Comparison of ENCODE assay signal across 21 cellular contexts in the genomic region with DNA sequence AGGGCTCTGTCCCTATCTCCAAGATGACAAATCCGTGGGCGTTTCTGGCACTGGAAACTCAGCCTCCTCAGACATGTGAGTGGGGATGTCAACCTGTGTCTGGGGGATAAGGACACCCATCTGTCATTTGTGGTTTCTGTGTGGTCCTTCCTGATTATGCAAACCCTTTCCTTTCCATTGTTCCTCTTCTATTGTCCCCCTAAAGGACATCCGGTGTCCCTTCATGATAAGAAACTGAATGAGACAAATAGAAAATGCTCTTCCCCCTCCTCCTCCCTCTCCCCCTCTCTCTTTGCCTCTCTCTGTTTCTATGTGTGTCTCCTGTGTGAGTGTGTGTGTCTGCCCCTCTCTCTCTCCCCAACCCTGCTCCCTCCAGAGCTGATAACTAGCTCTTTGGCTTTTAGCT. TPM values are rescaled to one million over a fixed set of nuclear protein-coding genes. Genes with fewer than 3 reads are reported as not detected.
DNase-seq lines count a peak whose midpoint lies in the region; ATAC-seq, FAIRE-seq and TF ChIP-seq lines count a peak whose summit lies in the region.
"Had no signal": no experiment of that assay in that cellular context is flagged by ENCODE, and none has a peak within 500 bp of the region (broad histone marks: within the 10 kb centered on the region; RNA-seq: fewer than 3 reads in every experiment).

No MANE protein-coding gene starts in this region.

- intact Hi-C loops in GM12878 (cut with micrococcal nuclease; ENCODE audit: unreplicated experiment): no loop called here
- intact Hi-C loops in activated CD4-positive, alpha-beta T cell treated with anti-CD3 and anti-CD28 coated beads, Interleukin-2, amount 10 ng/mL, durations not matched to agents 24 days and 14 days (cut with micrococcal nuclease): no loop called here

- no peak for TF ChIP-seq RAD21 in GM12878 (IDR thresholded peaks at IDR 0.05; ENCODE audit: insufficient read depth, low read depth, low read length)

- H3K27me3 ChIP-seq in GM12878 (replicated peaks in 1 of 2; ENCODE audit: control insufficient read depth in 2 of 2, insufficient read depth in 2 of 2, low read length in 1 of 2): peaks cover 0 to 4% of the 10 kb centered on the region in 2 experiments; a peak in 2 of 4 replicates

- POLR2A ChIA-PET in GM12878 (lab: Charles Lee): no interaction called here

- TF ChIP-seq POLR2A in GM12878 (IDR thresholded peaks at IDR 0.05; ENCODE audit: low read depth, low read length): no peak

- H3K27me3 Mint-ChIP-seq in activated naive CD8-positive, alpha-beta T cell treated with anti-CD3 and anti-CD28 coated beads, Interleukin-2, amount 50 U/mL, for 24 hours: peaks cover 62% of the 10 kb centered on the region
- peaks cover 72% of the 10 kb centered on the region for H3K27me3 Mint-ChIP-seq in activated naive CD8-positive, alpha-beta T cell treated with anti-CD3 and anti-CD28 coated beads for 36 hours
- peaks cover 77% of the 10 kb centered on the region for H3K27me3 Mint-ChIP-seq in stimulated activated naive CD8-positive, alpha-beta T cell treated with anti-CD3 and anti-CD28 coated beads, Interleukin-15, amount 100 ng/mL, for 72 hours
- H3K27me3 Mint-ChIP-seq in activated CD4-positive, alpha-beta T cell treated with anti-CD3 and anti-CD28 coated beads, Interleukin-2, amount 10 ng/mL, durations not matched to agents 24 days and 14 days: peaks cover 50% of the 10 kb centered on the region

- SMC1A ChIA-PET in GM12878 (lab: Charles Lee; ENCODE audit: uncharacterized antibody, unreplicated experiment): interaction anchor here (1.3 kb wide), 1 partner anchor 25 kb away, joined by 3 read pairs; no protein-coding TSS in a partner anchor

- no peak overlapping the region for H3K27ac Mint-ChIP-seq in activated naive CD8-positive, alpha-beta T cell treated with anti-CD3 and anti-CD28 coated beads, Interleukin-2, amount 50 U/mL, for 24 hours
- no peak overlapping the region for H3K27ac Mint-ChIP-seq in activated naive CD8-positive, alpha-beta T cell treated with anti-CD3 and anti-CD28 coated beads for 36 hours
- H3K27ac Mint-ChIP-seq in stimulated activated naive CD8-positive, alpha-beta T cell treated with anti-CD3 and anti-CD28 coated beads, Interleukin-15, amount 100 ng/mL, for 72 hours: no peak overlapping the region
- H3K27ac Mint-ChIP-seq in activated CD4-positive, alpha-beta T cell treated with anti-CD3 and anti-CD28 coated beads, Interleukin-2, amount 10 ng/mL, durations not matched to agents 24 days and 14 days: no peak overlapping the region
- H3K27ac Mint-ChIP-seq: CD8-positive, alpha-beta T cell; HFFc6; T-cell had no signal

- no TSS peak for BruUV-seq in GM12878 (replicated peaks; lab: Mats Ljungman, UMichigan)

- peaks cover 14% of the 10 kb centered on the region for H3K4me1 ChIP-seq in GM12878 (ENCODE audit: control insufficient read depth, insufficient read depth, low read length)

- H3K27ac ChIP-seq in GM12878 (ENCODE audit: control insufficient read depth, insufficient read depth): no peak overlapping the region

- ATAC-seq in activated naive CD8-positive, alpha-beta T cell treated with anti-CD3 and anti-CD28 coated beads, Interleukin-2, amount 50 U/mL, for 24 hours: peak; percentile 49
- ATAC-seq in GM12878: peak; percentile 62
- peak; percentile 49 for ATAC-seq in stimulated activated naive CD8-positive, alpha-beta T cell treated with anti-CD3 and anti-CD28 coated beads, Interleukin-15, amount 100 ng/mL, for 72 hours
- ATAC-seq: CD8-positive, alpha-beta T cell; SK-N-SH treated with all-trans-retinoic acid at 6 μM for 48 hours; T-cell had no signal

- peaks cover 20% of the 10 kb centered on the region for H3K4me1 Mint-ChIP-seq in activated naive CD8-positive, alpha-beta T cell treated with anti-CD3 and anti-CD28 coated beads, Interleukin-2, amount 50 U/mL, for 24 hours
- peaks cover 10% of the 10 kb centered on the region for H3K4me1 Mint-ChIP-seq in activated naive CD8-positive, alpha-beta T cell treated with anti-CD3 and anti-CD28 coated beads for 36 hours
- peaks cover 26% of the 10 kb centered on the region for H3K4me1 Mint-ChIP-seq in stimulated activated naive CD8-positive, alpha-beta T cell treated with anti-CD3 and anti-CD28 coated beads, Interleukin-15, amount 100 ng/mL, for 72 hours
- peaks cover 3% of the 10 kb centered on the region for H3K4me1 Mint-ChIP-seq in activated CD4-positive, alpha-beta T cell treated with anti-CD3 and anti-CD28 coated beads, Interleukin-2, amount 10 ng/mL, durations not matched to agents 24 days and 14 days
- H3K4me1 Mint-ChIP-seq: T-cell had no signal

- no peaks in the 10 kb centered on the region for H3K36me3 ChIP-seq in GM12878 (ENCODE audit: control insufficient read depth in 2 of 2, insufficient read depth in 2 of 2, low read length in 1 of 2)

- CTCF ChIA-PET in GM12878 (lab: Yijun Ruan, JAX): no interaction called here

- no peak for DNase-seq in activated naive CD8-positive, alpha-beta T cell treated with anti-CD3 and anti-CD28 coated beads, Interleukin-2, amount 50 U/mL, for 24 hours
- no peak for DNase-seq in activated naive CD8-positive, alpha-beta T cell treated with anti-CD3 and anti-CD28 coated beads for 36 hours
- DNase-seq in OCI-M1 (lab: John Stamatoyannopoulos, UW) (peak; percentile 94), GM12878 (ENCODE audit: low read depth, low spot score) (no peak), D721Med (ENCODE audit: insufficient read length, low spot score) (no peak), RCC 7860 (ENCODE audit: low spot score) (no peak)
- no peak for DNase-seq in stimulated activated naive CD8-positive, alpha-beta T cell treated with anti-CD3 and anti-CD28 coated beads, Interleukin-15, amount 100 ng/mL, for 72 hours
- DNase-seq in activated CD4-positive, alpha-beta T cell treated with anti-CD3 and anti-CD28 coated beads, Interleukin-2, amount 10 ng/mL, durations not matched to agents 24 days and 14 days: no peak
- DNase-seq: CD8-positive, alpha-beta T cell; HFFc6; IMR-90; MM.1S; NCI-H1105; NCI-H2107; NCI-H510A; SHP77; T-cell had no signal

- no peaks in the 10 kb centered on the region; the same call in 2 of the 3 replicates for H3K9me3 ChIP-seq in GM12878 (replicated peaks; ENCODE audit: control insufficient read depth, insufficient read depth, low read length)

- H3K4me3 ChIP-seq in GM12878: no peak overlapping the region

- no peak for TF ChIP-seq CTCF in GM12878 (IDR thresholded peaks at IDR 0.05 in 2 of 3, conservative IDR thresholded peaks at IDR 0.05 in 1 of 3; ENCODE audit: control insufficient read depth in 2 of 3, extremely low read depth in 1 of 3, insufficient read depth in 1 of 3, low read depth in 3 of 3, low read length in 3 of 3)
- no peak for TF ChIP-seq CTCF in D721Med (IDR thresholded peaks at IDR 0.05; ENCODE audit: insufficient read depth, missing control alignments)

- H3K9me3 Mint-ChIP-seq in activated naive CD8-positive, alpha-beta T cell treated with anti-CD3 and anti-CD28 coated beads, Interleukin-2, amount 50 U/mL, for 24 hours: no peaks in the 10 kb centered on the region
- H3K9me3 Mint-ChIP-seq in activated naive CD8-positive, alpha-beta T cell treated with anti-CD3 and anti-CD28 coated beads for 36 hours: no peaks in the 10 kb centered on the region
- no peaks in the 10 kb centered on the region for H3K9me3 Mint-ChIP-seq in stimulated activated naive CD8-positive, alpha-beta T cell treated with anti-CD3 and anti-CD28 coated beads, Interleukin-15, amount 100 ng/mL, for 72 hours
- no peaks in the 10 kb centered on the region for H3K9me3 Mint-ChIP-seq in activated CD4-positive, alpha-beta T cell treated with anti-CD3 and anti-CD28 coated beads, Interleukin-2, amount 10 ng/mL, durations not matched to agents 24 days and 14 days
- H3K9me3 Mint-ChIP-seq: CD8-positive, alpha-beta T cell; T-cell had no signal

- no peaks in the 10 kb centered on the region; the same call in 1 of the 2 replicates for H4K20me1 ChIP-seq in GM12878 (ENCODE audit: control insufficient read depth, insufficient read depth)

- H2AFZ ChIP-seq in GM12878 (ENCODE audit: control insufficient read depth, low read depth, low read length): no peak overlapping the region

- H3K36me3 Mint-ChIP-seq in activated naive CD8-positive, alpha-beta T cell treated with anti-CD3 and anti-CD28 coated beads, Interleukin-2, amount 50 U/mL, for 24 hours (ENCODE audit: low read depth): no peaks in the 10 kb centered on the region
- no peaks in the 10 kb centered on the region for H3K36me3 Mint-ChIP-seq in activated naive CD8-positive, alpha-beta T cell treated with anti-CD3 and anti-CD28 coated beads for 36 hours
- no peaks in the 10 kb centered on the region for H3K36me3 Mint-ChIP-seq in activated CD4-positive, alpha-beta T cell treated with anti-CD3 and anti-CD28 coated beads, Interleukin-2, amount 10 ng/mL, durations not matched to agents 24 days and 14 days (ENCODE audit: low read depth)
- H3K36me3 Mint-ChIP-seq: CD8-positive, alpha-beta T cell; T-cell had no signal

- no peak overlapping the region for H3K4me3 Mint-ChIP-seq in activated naive CD8-positive, alpha-beta T cell treated with anti-CD3 and anti-CD28 coated beads, Interleukin-2, amount 50 U/mL, for 24 hours
- H3K4me3 Mint-ChIP-seq in activated naive CD8-positive, alpha-beta T cell treated with anti-CD3 and anti-CD28 coated beads for 36 hours: no peak overlapping the region
- H3K4me3 Mint-ChIP-seq in stimulated activated naive CD8-positive, alpha-beta T cell treated with anti-CD3 and anti-CD28 coated beads, Interleukin-15, amount 100 ng/mL, for 72 hours: peak overlapping the region in 1 of 2 donors; percentile 9
- H3K4me3 Mint-ChIP-seq in activated CD4-positive, alpha-beta T cell treated with anti-CD3 and anti-CD28 coated beads, Interleukin-2, amount 10 ng/mL, durations not matched to agents 24 days and 14 days: no peak overlapping the region
- H3K4me3 Mint-ChIP-seq: CD8-positive, alpha-beta T cell; HFFc6; T-cell had no signal

- 4% methylated on average over 3 of the region's 3 CpGs for WGBS in GM12878 (ENCODE audit: insufficient coverage, insufficient replicate concordance, low lambda C conversion rate, missing lambda C conversion rate)

- no peak for FAIRE-seq in GM12878 (lab: Jason Lieb, UNC)
- no peak for FAIRE-seq in D721Med (lab: Jason Lieb, UNC)
- no peak for FAIRE-seq in RCC 7860 (lab: Jason Lieb, UNC)
- FAIRE-seq: H54 had no signal

- RAD21 ChIA-PET in GM12878 (lab: Charles Lee; ENCODE audit: unreplicated experiment): no interaction called here

- no peak overlapping the region for H3K9ac ChIP-seq in GM12878 (ENCODE audit: control insufficient read depth, insufficient read depth, low read length)

- no peaks in the 10 kb centered on the region for H3K79me2 ChIP-seq in GM12878 (ENCODE audit: control insufficient read depth, insufficient read depth, low read length)

- no peak for TF ChIP-seq EP300 in GM12878 (IDR thresholded peaks at IDR 0.05; ENCODE audit: borderline replicate concordance in 1 of 2, control insufficient read depth in 1 of 2, low read depth in 2 of 2, low read length in 2 of 2)

- in situ Hi-C loops in GM12878 (cut with MboI): no loop called here

- no peak overlapping the region for H3K4me2 ChIP-seq in GM12878 (ENCODE audit: control insufficient read depth, insufficient read depth)

RNA-seq across cellular contexts. Expression of a gene that starts 11.5 kb away (rescaled TPM):
- total RNA-seq in activated naive CD8-positive, alpha-beta T cell treated with anti-CD3 and anti-CD28 coated beads for 36 hours: under 1 TPM; 0.43 to 0.56 TPM
- not detected in 2 replicates for total RNA-seq in GM12878 (2013; cell fraction: nucleolus; rRNA removed)
- total RNA-seq in GM12878 (2014; rRNA removed) (not detected in 2 replicates), GM12878 (2014; rRNA removed; fragmentation: Illumina TruSeq; extraction: Trizol) (not detected in 2 replicates), GM12878 (2021) (0.05 TPM in 1 of 2 replicates, not detected in the other)
- polyA plus RNA-seq in GM12878 (2011; ENCODE audit: low read depth): not detected
- polyA plus RNA-seq in GM12878 (2011; rRNA removed) (0.01 TPM in 1 of 2 replicates, not detected in the other), GM12878 (2014; fragmentation: Illumina TruSeq; extraction: Trizol) (not detected in 2 replicates), GM12878 (2014; fragmentation: Nextera tagmentation; extraction: Ambion mirVana) (not detected), GM12878 (2014; rRNA removed) (not detected in 2 replicates), GM12878 (2016; fragmentation: Nextera tagmentation; extraction: Ambion mirVana) (not detected)
- not detected in 2 replicates for polyA plus RNA-seq in GM12878 (2011; cell fraction: cytosol; rRNA removed)
- 0.09 and 0.12 TPM in 2 replicates for polyA plus RNA-seq in GM12878 (2011; cell fraction: nucleus; rRNA removed)
- polyA plus RNA-seq in GM12878 (2012): not detected in 2 replicates
- polyA minus RNA-seq in GM12878 (2011; rRNA and poly(A)+ RNA removed): not detected in 2 replicates
- not detected in 2 replicates for polyA minus RNA-seq in GM12878 (2011; cell fraction: cytosol; rRNA and poly(A)+ RNA removed)
- not detected in 2 replicates for polyA minus RNA-seq in GM12878 (2011; cell fraction: nucleus; rRNA and poly(A)+ RNA removed)
- 0.09 TPM in 2 replicates for total RNA-seq in activated CD4-positive, alpha-beta T cell treated with anti-CD3 and anti-CD28 coated beads, Interleukin-2, amount 10 ng/mL, durations not matched to agents 24 days and 14 days
- total RNA-seq: A172; CD8-positive, alpha-beta T cell; HFFc6; IMR-90 had no signal
- polyA plus RNA-seq: BJ, IMR-90 had no signal
